ENCODE assay signal across 20 cellular contexts in genomic region chr1:4021153-4021894, GRCh38.
"Had no signal": no experiment of that assay in that cellular context is flagged by ENCODE, and none has a peak within 500 bp of the region (broad histone marks: within the 10 kb centered on the region; RNA-seq: fewer than 3 reads in every experiment).

No MANE protein-coding gene starts in this region.

- H3K36me3 Mint-ChIP-seq: naive B cell had no signal

- H3K4me3 Mint-ChIP-seq: endodermal cell, naive B cell, nephron had no signal

- H3K27ac ChIP-seq: colonic mucosa, heart left ventricle, sigmoid colon, skin epidermis, suprapubic skin, thyroid gland, upper lobe of left lung had no signal

- H3K9me3 ChIP-seq: colonic mucosa, heart left ventricle, suprapubic skin, thyroid gland, upper lobe of left lung had no signal

- H3K4me1 Mint-ChIP-seq: endodermal cell, nephron had no signal

- H3K27me3 ChIP-seq: colonic mucosa, thyroid gland, upper lobe of left lung had no signal

- H3K27ac Mint-ChIP-seq: endodermal cell, nephron had no signal

- H3K4me3 ChIP-seq: colonic mucosa, heart left ventricle, lung, sigmoid colon, skin epidermis, suprapubic skin, thyroid gland, upper lobe of left lung had no signal

- H3K36me3 ChIP-seq: colonic mucosa, heart left ventricle, sigmoid colon, suprapubic skin, thyroid gland, upper lobe of left lung had no signal

- H3K4me1 ChIP-seq: colonic mucosa, heart left ventricle, sigmoid colon, suprapubic skin, thyroid gland, upper lobe of left lung had no signal

- DNase-seq: caudate nucleus; colonic mucosa; dermis blood vessel endothelial cell; effector CD4-positive, alpha-beta T cell; erythroblast; heart left ventricle; left colon; left ventricle myocardium superior; mesenchymal stem cell; naive B cell; sigmoid colon; stimulated activated CD4-positive, alpha-beta T cell treated with anti-CD3 and anti-CD28 coated beads, Interleukin-2, amount 100 ng/mL, for 24 hours; stimulated activated naive CD4-positive, alpha-beta T cell treated with Interleukin-2 at 50 U/mL for 16 hours; thyroid gland; upper lobe of left lung had no signal
